34 cellular contexts compared by ENCODE assay signal in genomic region chr3:185276415-185276814, GRCh38.
"Had no signal": no experiment of that assay in that cellular context is flagged by ENCODE, and none has a peak within 500 bp of the region (broad histone marks: within the 10 kb centered on the region; RNA-seq: fewer than 3 reads in every experiment).

No MANE protein-coding gene starts in this region.

- H3K9me3 ChIP-seq: MG63 had no signal

- DNase-seq: Karpas-422, Kasumi-1, KG1, MG63, MM.1S, MV-4-11, NCI-H1048, NCI-H1092, NCI-H1092 treated with DMSO at 0.1 percent for 48 hours, NCI-H1105, NCI-H1105 treated with DMSO at 0.1 percent for 48 hours, NCI-H1417, NCI-H1417 treated with DMSO at 0.1 percent for 48 hours, NCI-H1436, NCI-H1436 treated with DMSO at 0.1 percent for 48 hours, NCI-H146, NCI-H1694, NCI-H1694 treated with DMSO at 0.1 percent for 48 hours, NCI-H187, NCI-H187 treated with DMSO at 0.1 percent for 48 hours, NCI-H1930, NCI-H2029, NCI-H2029 treated with DMSO at 0.1 percent for 48 hours, NCI-H2081, NCI-H2081 treated with DMSO at 0.1 percent for 48 hours, NCI-H2107, NCI-H2171, NCI-H2171 treated with DMSO at 0.1 percent for 48 hours, NCI-H2227 treated with DMSO at 0.1 percent for 48 hours, NCI-H226, NCI-H345, NCI-H446, NCI-H446 treated with DMSO at 0.1 percent for 48 hours had no signal

- H3K36me3 ChIP-seq: MG63 had no signal

- H3K4me2 ChIP-seq: KMS-11 had no signal

- H3K9ac ChIP-seq: KMS-11 had no signal

- H3K4me3 ChIP-seq: MG63 had no signal

- H3K27ac ChIP-seq: KMS-11 had no signal
